1 cellular context compared by ENCODE assay signal in genomic region chr10:61903184-61903990, GRCh38.
TF ChIP-seq lines count a peak whose summit lies in the region.

No MANE protein-coding gene starts in this region.

TF ChIP-seq in IMR-90, 13 proteins besides CTCF, POLR2A, EP300 and RAD21 (continued from another document):
- peak; percentile 71; the same call in 1 of the 2 replicates for TF ChIP-seq CHD1 (IDR thresholded peaks at IDR 0.05; ENCODE audit: low read depth, low read length)
TF ChIP-seq in IMR-90: peak in this region for 3.
